Comparison of ENCODE assay signal across 2 cellular contexts in the genomic region with DNA sequence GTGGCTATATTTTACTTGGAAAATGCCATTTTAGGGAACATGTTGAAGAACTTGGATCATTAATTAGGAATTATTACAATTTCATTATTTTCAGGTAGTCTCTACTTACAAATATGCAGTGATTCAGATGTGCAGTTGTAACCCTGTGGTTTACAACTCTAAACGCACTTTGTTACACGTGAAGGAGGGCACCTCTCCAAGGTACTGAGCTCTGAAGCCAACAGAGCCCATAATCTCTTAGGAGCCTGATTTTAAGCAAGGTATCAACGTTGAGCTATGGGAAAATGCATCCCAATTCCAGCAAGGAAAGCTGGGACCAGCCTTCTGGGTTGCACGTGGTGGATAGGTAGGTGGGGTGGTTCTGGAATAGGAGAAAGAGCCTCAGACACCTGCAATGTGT.
TF ChIP-seq lines count a peak whose summit lies in the region.

No MANE protein-coding gene starts in this region.

TF ChIP-seq in HEK293, 187 proteins besides CTCF, POLR2A, EP300 and RAD21 (continued from another document):
- TF ChIP-seq, protein P1, sequence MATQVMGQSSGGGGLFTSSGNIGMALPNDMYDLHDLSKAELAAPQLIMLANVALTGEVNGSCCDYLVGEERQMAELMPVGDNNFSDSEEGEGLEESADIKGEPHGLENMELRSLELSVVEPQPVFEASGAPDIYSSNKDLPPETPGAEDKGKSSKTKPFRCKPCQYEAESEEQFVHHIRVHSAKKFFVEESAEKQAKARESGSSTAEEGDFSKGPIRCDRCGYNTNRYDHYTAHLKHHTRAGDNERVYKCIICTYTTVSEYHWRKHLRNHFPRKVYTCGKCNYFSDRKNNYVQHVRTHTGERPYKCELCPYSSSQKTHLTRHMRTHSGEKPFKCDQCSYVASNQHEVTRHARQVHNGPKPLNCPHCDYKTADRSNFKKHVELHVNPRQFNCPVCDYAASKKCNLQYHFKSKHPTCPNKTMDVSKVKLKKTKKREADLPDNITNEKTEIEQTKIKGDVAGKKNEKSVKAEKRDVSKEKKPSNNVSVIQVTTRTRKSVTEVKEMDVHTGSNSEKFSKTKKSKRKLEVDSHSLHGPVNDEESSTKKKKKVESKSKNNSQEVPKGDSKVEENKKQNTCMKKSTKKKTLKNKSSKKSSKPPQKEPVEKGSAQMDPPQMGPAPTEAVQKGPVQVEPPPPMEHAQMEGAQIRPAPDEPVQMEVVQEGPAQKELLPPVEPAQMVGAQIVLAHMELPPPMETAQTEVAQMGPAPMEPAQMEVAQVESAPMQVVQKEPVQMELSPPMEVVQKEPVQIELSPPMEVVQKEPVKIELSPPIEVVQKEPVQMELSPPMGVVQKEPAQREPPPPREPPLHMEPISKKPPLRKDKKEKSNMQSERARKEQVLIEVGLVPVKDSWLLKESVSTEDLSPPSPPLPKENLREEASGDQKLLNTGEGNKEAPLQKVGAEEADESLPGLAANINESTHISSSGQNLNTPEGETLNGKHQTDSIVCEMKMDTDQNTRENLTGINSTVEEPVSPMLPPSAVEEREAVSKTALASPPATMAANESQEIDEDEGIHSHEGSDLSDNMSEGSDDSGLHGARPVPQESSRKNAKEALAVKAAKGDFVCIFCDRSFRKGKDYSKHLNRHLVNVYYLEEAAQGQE (tag by site-specific recombination; IDR thresholded peaks at IDR 0.05) = peak; percentile 83

TF ChIP-seq in GM12878, 131 proteins besides CTCF, POLR2A, EP300 and RAD21:
- TF ChIP-seq, protein P1 (IDR thresholded peaks at IDR 0.05; ENCODE audit: low read depth, low read length) = peak; percentile 60; the same call in 1 of the 2 replicates
- TF ChIP-seq JUNB (IDR thresholded peaks at IDR 0.05) = no peak
